In the genomic region with DNA sequence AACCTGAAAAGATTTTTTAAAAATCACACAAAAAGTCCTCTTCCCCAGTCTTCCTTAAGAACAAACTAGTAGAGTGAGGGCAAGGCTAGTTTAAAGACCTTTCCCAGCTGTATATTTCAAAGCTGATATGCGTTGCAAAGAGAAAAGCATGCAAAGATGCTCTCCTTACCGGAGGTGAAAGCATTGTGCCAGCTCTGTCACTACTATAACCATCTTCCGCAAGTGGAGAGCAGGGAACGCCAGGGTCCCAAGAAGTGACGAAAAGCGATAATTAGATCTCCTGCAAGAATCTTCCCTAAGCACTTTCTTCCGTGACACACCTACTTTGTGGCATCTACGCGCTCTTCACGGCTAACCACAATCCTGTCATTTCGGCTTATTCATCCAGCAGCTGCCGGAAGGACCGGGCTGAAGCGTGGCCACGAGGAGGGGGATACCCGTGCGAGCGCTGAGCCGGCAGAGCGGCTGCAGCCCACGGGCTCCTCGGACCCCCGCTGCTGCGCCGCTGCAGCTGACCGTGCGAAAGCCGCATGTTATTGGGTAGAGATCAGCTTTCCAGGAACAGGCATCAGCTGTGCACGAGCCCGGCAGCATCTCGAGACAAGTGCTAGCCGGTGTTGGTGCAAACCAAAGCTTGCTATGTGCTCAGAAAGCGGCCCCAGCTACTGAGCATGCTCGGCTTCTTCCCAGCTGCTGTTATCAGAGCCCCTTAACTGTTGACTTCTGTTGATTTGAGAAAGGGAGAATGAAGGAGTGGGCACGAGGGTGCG, we compare ENCODE assay signal across 8 cellular contexts. TPM values are rescaled to one million over a fixed set of nuclear protein-coding genes. Genes with fewer than 3 reads are reported as not detected.
DNase-seq lines count a peak whose midpoint lies in the region; ATAC-seq and TF ChIP-seq lines count a peak whose summit lies in the region.

No MANE protein-coding gene starts in this region.

- H3K27ac Mint-ChIP-seq in activated CD4-positive, alpha-beta memory T cell treated with anti-CD3 and anti-CD28 coated beads for 36 hours: no peak overlapping the region

- ATAC-seq in GM18861 (IDR thresholded peaks at IDR 0.05; ENCODE audit: unreplicated experiment): peak; percentile 83
- peak; percentile 67 for ATAC-seq in HG03025 (IDR thresholded peaks at IDR 0.05; ENCODE audit: low FRiP score, unreplicated experiment)
- peak; percentile 47 for ATAC-seq in mucosa of descending colon

- peaks cover 14% of the 10 kb centered on the region for H3K4me1 Mint-ChIP-seq in activated CD4-positive, alpha-beta memory T cell treated with anti-CD3 and anti-CD28 coated beads for 36 hours (ENCODE audit: low read depth)

- CTCF ChIA-PET in activated CD4-positive, alpha-beta memory T cell treated with anti-CD3 and anti-CD28 coated beads for 36 hours (lab: Charles Lee): interaction anchor here (1.2 to 1.5 kb wide), 4 partner anchors 9 to 202 kb away, joined by 3 to 8 read pairs (median 4); no protein-coding TSS in a partner anchor

- H3K4me3 Mint-ChIP-seq in activated CD4-positive, alpha-beta memory T cell treated with anti-CD3 and anti-CD28 coated beads for 36 hours: peak overlapping the region; percentile 71

- POLR2A ChIA-PET in activated CD4-positive, alpha-beta memory T cell treated with anti-CD3 and anti-CD28 coated beads for 36 hours (lab: Charles Lee): no interaction called here

- no peaks in the 10 kb centered on the region for H3K36me3 ChIP-seq in effector memory CD4-positive, alpha-beta T cell (ENCODE audit: control insufficient read depth, insufficient read depth, low read length)
- no peaks in the 10 kb centered on the region for H3K36me3 ChIP-seq in mucosa of descending colon (ENCODE audit: low read depth)

- H3K9me3 ChIP-seq in effector memory CD4-positive, alpha-beta T cell (ENCODE audit: control insufficient read depth, low read length): no peaks in the 10 kb centered on the region
- no peaks in the 10 kb centered on the region for H3K9me3 ChIP-seq in mucosa of descending colon

- peaks cover 5% of the 10 kb centered on the region for H3K4me1 ChIP-seq in effector memory CD4-positive, alpha-beta T cell (ENCODE audit: control insufficient read depth, insufficient read depth, low read length, poor library complexity, severe bottlenecking)
- no peaks in the 10 kb centered on the region for H3K4me1 ChIP-seq in mucosa of descending colon (ENCODE audit: low read depth)

- H3K27ac ChIP-seq in effector memory CD4-positive, alpha-beta T cell (ENCODE audit: insufficient read depth, low read length, poor library complexity, severe bottlenecking): no peak overlapping the region

- H3K4me3 ChIP-seq in effector memory CD4-positive, alpha-beta T cell (ENCODE audit: insufficient read depth, low read depth, low read length, poor library complexity, severe bottlenecking): peak overlapping the region; percentile 53
- no peak overlapping the region for H3K4me3 ChIP-seq in mucosa of descending colon

- TF ChIP-seq CTCF in mucosa of descending colon (IDR thresholded peaks at IDR 0.05): no peak

- no peaks in the 10 kb centered on the region for H3K9me3 Mint-ChIP-seq in activated CD4-positive, alpha-beta memory T cell treated with anti-CD3 and anti-CD28 coated beads for 36 hours

- intact Hi-C loops in activated CD4-positive, alpha-beta memory T cell treated with anti-CD3 and anti-CD28 coated beads for 36 hours (cut with micrococcal nuclease): loop anchor here (1.0 kb wide), 2 partner anchors 254 to 276 kb away; no protein-coding TSS in a partner anchor
- intact Hi-C loops in mucosa of descending colon (cut with DNase I, micrococcal nuclease): no loop called here

- DNase-seq in NCI-H2227 treated with DMSO at 0.1 percent for 48 hours (lab: John Stamatoyannopoulos, UW): peak; percentile 73
- DNase-seq in activated CD4-positive, alpha-beta memory T cell treated with anti-CD3 and anti-CD28 coated beads for 36 hours: peak; percentile 84
- DNase-seq in effector memory CD4-positive, alpha-beta T cell: peak; percentile 23 to 37 (median 33)
- DNase-seq in mucosa of descending colon: peak in 1 of 3 donors; percentile 32
- peak; percentile 33 to 36 for DNase-seq in stimulated activated CD8-positive, alpha-beta memory T cell treated with anti-CD3 and anti-CD28 coated beads, Interleukin-7, amount 100 ng/mL, for 4 hours (ENCODE audit: low read depth in 2 of 2)
- DNase-seq in dedifferentiated amniotic fluid mesenchymal stem cell (ENCODE audit: extremely low spot score): no peak

- H3K36me3 Mint-ChIP-seq in activated CD4-positive, alpha-beta memory T cell treated with anti-CD3 and anti-CD28 coated beads for 36 hours: no peaks in the 10 kb centered on the region

- H3K27me3 Mint-ChIP-seq in activated CD4-positive, alpha-beta memory T cell treated with anti-CD3 and anti-CD28 coated beads for 36 hours: peaks cover 15% of the 10 kb centered on the region

- H3K27me3 ChIP-seq in effector memory CD4-positive, alpha-beta T cell (replicated peaks; ENCODE audit: control insufficient read depth, insufficient read depth, low read length, poor library complexity, severe bottlenecking): no peaks in the 10 kb centered on the region

RNA-seq across cellular contexts. Expression of gene ARHGAP18, which starts 57.2 kb away (rescaled TPM):
- 1 to 10 TPM; 7.0 to 9.2 TPM for total RNA-seq in activated CD4-positive, alpha-beta memory T cell treated with anti-CD3 and anti-CD28 coated beads for 36 hours
- 10 to 100 TPM; 17.6 to 24.3 (median 20.1) TPM for total RNA-seq in mucosa of descending colon
